8 cellular contexts compared by ENCODE assay signal in the genomic region with DNA sequence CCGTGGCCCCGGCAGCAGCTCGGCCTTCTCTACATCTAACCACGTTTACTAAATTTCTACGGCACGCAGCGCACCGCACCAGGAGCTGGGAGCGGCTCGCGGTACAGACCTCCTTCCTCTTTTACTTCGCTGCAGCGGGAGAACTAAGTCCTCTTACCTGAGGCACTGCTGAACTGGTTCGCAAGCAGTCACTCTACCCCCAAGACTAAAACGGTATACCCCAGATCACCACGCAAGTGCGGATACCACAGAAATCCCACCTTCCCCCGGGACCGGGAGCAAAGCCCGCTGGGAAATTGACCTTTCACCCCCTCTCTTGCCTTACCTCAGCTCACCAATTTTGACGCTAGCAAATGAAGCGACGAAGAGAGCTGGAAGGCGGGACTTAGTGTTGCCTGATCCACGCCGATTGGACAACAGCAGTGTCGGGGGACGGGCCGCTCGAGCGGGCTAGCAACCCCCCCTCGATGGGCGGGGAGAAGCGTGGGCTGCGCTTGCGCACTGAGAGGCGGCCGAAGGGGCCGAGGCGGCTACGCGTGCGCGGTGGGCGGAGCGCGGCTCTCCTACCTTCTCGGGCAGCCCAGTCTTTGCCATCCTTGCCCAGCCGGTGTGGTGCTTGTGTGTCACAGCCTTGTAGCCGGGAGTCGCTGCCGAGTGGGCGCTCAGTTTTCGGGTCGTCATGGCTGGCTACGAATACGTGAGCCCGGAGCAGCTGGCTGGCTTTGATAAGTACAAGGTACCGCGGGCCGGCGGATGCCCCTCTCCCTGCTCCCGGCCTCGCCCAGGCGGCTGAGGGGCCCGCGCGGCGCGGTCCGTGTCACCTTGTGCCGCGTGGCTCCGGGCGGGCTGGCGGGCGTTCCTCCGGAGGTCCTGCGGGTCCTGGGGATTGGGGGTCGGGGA. TPM values are rescaled to one million over a fixed set of nuclear protein-coding genes. Genes with fewer than 3 reads are reported as not detected.
A peak's percentile ranks its signal among the peaks of the same experiment; 100 is the strongest.
DNase-seq lines count a peak whose midpoint lies in the region; ATAC-seq and TF ChIP-seq lines count a peak whose summit lies in the region.

SELENOI (plus strand) TSS at position 590 of the 900 bp plus-strand sequence; CDS start at position 680, 90 bp downstream.

- H3K4me1 ChIP-seq in heart right ventricle (peaks cover 3 to 32% (median 30%) of the 10 kb centered on the region in 9 donors), upper lobe of left lung (peaks cover 16 to 31% (median 23%) of the 10 kb centered on the region in 4 donors)

- peak within 1 kb of the TSS; percentile 68 to 97 (median 79) for H3K4me3 ChIP-seq in heart right ventricle
- H3K4me3 ChIP-seq in upper lobe of left lung, result peak within 1 kb of the TSS; percentile 73 to 91 (median 88)

- TF ChIP-seq EP300 in upper lobe of left lung (IDR thresholded peaks at IDR 0.05), result peak in 1 of 4 donors; percentile 38

- H3K9me3 ChIP-seq in heart right ventricle, result no peaks in the 10 kb centered on the region
- no peaks in the 10 kb centered on the region for H3K9me3 ChIP-seq in upper lobe of left lung

- no peaks in the 10 kb centered on the region for H3K36me3 ChIP-seq in heart right ventricle
- no peaks in the 10 kb centered on the region for H3K36me3 ChIP-seq in upper lobe of left lung

- peak; percentile 75 to 96 (median 87) for TF ChIP-seq POLR2A in upper lobe of left lung (IDR thresholded peaks at IDR 0.05)

- ATAC-seq in HG02870 (IDR thresholded peaks at IDR 0.05; ENCODE audit: unreplicated experiment) (peak; percentile 97), heart right ventricle (peak; percentile 98 to 99 (median 99)), upper lobe of left lung (ENCODE audit: low FRiP score in 2 of 2) (peak; percentile 99 to 100)

- H3K27ac ChIP-seq in heart right ventricle (peak within 1 kb of the TSS; percentile 42 to 97 (median 92)), upper lobe of left lung (peak within 1 kb of the TSS; percentile 85 to 99 (median 92))

- peak; percentile 98 for DNase-seq in GM13976 (ENCODE audit: low spot score)
- peak; percentile 98 for DNase-seq in NCI-H146 treated with DMSO at 0.1 percent for 48 hours (lab: John Stamatoyannopoulos, UW; ENCODE audit: unreplicated experiment)
- peak; percentile 99 for DNase-seq in amniotic stem cell (lab: John Stamatoyannopoulos, UW)
- DNase-seq in heart right ventricle, result peak; percentile 99
- peak; percentile 98 to 100 (median 99) for DNase-seq in posterior cingulate gyrus
- peak; percentile 99 to 100 for DNase-seq in upper lobe of left lung

- WGBS in heart right ventricle, 2 donors, result 0% methylated on average over 79 to 80 of the region's 80 CpGs
- WGBS in upper lobe of left lung, 2 donors, result 0 to 1% methylated on average over 37 to 64 of the region's 80 CpGs

- intact Hi-C loops in T-helper 1 cell treated with Interleukin-12 subunit alpha and Interleukin-12 subunit beta and Interleukin-4 antibody, amounts not matched to agents 30 ng/mL and 1 ng/mL, for 36 hours (cut with micrococcal nuclease), result loop anchor here (1.0 to 10.0 kb wide), 20 partner anchors 16 to 1374 kb away; partner anchors contain the start of genes ASXL2, DNAJC27, DTNB and KIF3C
- intact Hi-C loops in heart right ventricle (cut with DNase I), result no loop called here
- intact Hi-C loops in posterior cingulate gyrus (cut with DNase I), result loop anchor here (2.0 kb wide), 1 partner anchor 101 kb away; the partner anchor contains the start of genes HADHA and HADHB

- in situ Hi-C loops in GM13976 (cut with MboI; ENCODE audit: low sequenced_read_pairs, unreplicated experiment), result loop anchor here (25.0 kb wide), 1 partner anchor 359 kb away; the partner anchor contains the start of gene KIF3C

- no peaks in the 10 kb centered on the region for H3K27me3 ChIP-seq in heart right ventricle
- H3K27me3 ChIP-seq in upper lobe of left lung, result no peaks in the 10 kb centered on the region

- TF ChIP-seq CTCF in GM13976 (IDR thresholded peaks at IDR 0.05; ENCODE audit: borderline replicate concordance, control extremely low read depth, extremely low read depth, insufficient read depth, missing control alignments) (no peak), heart right ventricle (IDR thresholded peaks at IDR 0.05) (peak in 1 of 9 donors; percentile 21), upper lobe of left lung (IDR thresholded peaks at IDR 0.05) (peak in 2 of 6 experiments; percentile 9 to 22)

RNA-seq across cellular contexts. Expression of gene SELENOI, which starts in this region (rescaled TPM):
- total RNA-seq in T-helper 1 cell treated with Interleukin-12 subunit alpha and Interleukin-12 subunit beta and Interleukin-4 antibody, amounts not matched to agents 30 ng/mL and 1 ng/mL, for 36 hours, result 37.0 and 37.2 TPM in 2 replicates
- total RNA-seq in heart right ventricle, result 10 to 100 TPM in 7 of 10 donors, 1 to 10 TPM in 3; 9.1 to 15.8 (median 12.4) TPM
- polyA plus RNA-seq in heart right ventricle, result 1 to 10 TPM; 2.4 to 4.0 TPM
- total RNA-seq in upper lobe of left lung, result 10 to 100 TPM in 5 of 6 donors, 1 to 10 TPM in 1; 6.8 to 21.6 (median 17.2) TPM

Comparison
In these comparisons a context has a peak if more than half of its experiments do, and no peak if none do; other contexts are left out.
1. Peak in every context shown above with its lines: DNase-seq, ATAC-seq, H3K4me3 ChIP-seq and H3K27ac ChIP-seq.
2. intact Hi-C loops: an anchor here in T-helper 1 cell treated with Interleukin-12 subunit alpha and Interleukin-12 subunit beta and Interleukin-4 antibody, amounts not matched to agents 30 ng/mL and 1 ng/mL, for 36 hours (1.0 to 10.0 kb wide) and posterior cingulate gyrus (2.0 kb wide); none called in heart right ventricle.